Comparison of ENCODE assay signal across 8 cellular contexts in the genomic region with DNA sequence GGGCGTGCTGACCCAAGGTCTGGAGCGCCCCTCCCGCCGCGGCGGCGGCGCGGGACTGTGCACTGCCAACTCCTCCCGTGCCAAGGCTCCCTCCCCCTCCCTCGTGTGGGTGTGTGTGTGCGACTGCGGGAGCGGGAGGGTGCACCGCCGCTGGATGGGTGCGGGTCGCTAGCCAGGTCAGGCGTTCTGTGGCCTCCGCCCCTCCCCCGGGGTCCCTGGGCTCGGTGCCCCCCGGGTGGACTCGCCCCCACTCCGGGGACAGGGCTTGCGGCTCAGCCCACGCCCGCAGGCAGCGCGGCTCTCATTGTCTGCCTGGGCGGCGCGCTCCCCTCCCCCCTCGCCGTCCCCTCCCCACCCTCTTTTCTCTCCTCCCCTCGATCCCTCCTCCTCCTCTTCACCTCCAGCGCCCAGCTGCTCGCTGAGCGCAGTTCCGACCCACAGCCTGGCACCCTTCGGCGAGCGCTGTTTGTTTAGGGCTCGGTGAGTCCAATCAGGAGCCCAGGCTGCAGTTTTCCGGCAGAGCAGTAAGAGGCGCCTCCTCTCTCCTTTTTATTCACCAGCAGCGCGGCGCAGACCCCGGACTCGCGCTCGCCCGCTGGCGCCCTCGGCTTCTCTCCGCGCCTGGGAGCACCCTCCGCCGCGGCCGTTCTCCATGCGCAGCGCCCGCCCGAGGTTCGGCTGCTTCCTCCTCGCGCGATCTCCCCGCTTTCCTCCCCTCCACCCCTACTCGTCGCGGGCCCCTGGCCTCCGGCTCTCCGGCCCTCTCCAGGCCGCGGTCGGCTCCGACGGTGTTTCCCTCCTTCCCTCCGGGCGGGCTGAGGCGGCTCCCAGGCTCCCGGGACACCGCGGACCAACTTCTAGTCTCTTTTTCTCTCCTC. TPM values are rescaled to one million over a fixed set of nuclear protein-coding genes. Genes with fewer than 3 reads are reported as not detected.
DNase-seq lines count a peak whose midpoint lies in the region; ATAC-seq lines count a peak whose summit lies in the region.

TSS of gene GATA6 (plus strand) at position 579 of the 878 bp plus-strand sequence. CDS start 1,556 bp downstream, outside the sequence.

- peak within 1 kb of the TSS; percentile 58 for H3K27ac Mint-ChIP-seq in activated T-helper 1 cell treated with anti-CD3 and anti-CD28 coated beads, Interleukin-12 subunit alpha, Interleukin-12 subunit beta, Interleukin-2, Interleukin-4 antibody, amounts not matched to agents 30 ng/mL and 10 ng/mL and 1 ng/mL, durations not matched to agents 14 hours and 24 hours and 36 hours

- H3K4me1 ChIP-seq in neuron (ENCODE audit: insufficient read depth, low read length), result peaks cover 9% of the 10 kb centered on the region

- H3K9me3 Mint-ChIP-seq in activated T-helper 1 cell treated with anti-CD3 and anti-CD28 coated beads, Interleukin-12 subunit alpha, Interleukin-12 subunit beta, Interleukin-2, Interleukin-4 antibody, amounts not matched to agents 30 ng/mL and 10 ng/mL and 1 ng/mL, durations not matched to agents 14 hours and 24 hours and 36 hours, result no peaks in the 10 kb centered on the region

- H3K36me3 Mint-ChIP-seq in activated T-helper 1 cell treated with anti-CD3 and anti-CD28 coated beads, Interleukin-12 subunit alpha, Interleukin-12 subunit beta, Interleukin-2, Interleukin-4 antibody, amounts not matched to agents 30 ng/mL and 10 ng/mL and 1 ng/mL, durations not matched to agents 14 hours and 24 hours and 36 hours (ENCODE audit: low read depth), result no peaks in the 10 kb centered on the region

- no peaks in the 10 kb centered on the region for H3K4me1 Mint-ChIP-seq in activated T-helper 1 cell treated with anti-CD3 and anti-CD28 coated beads, Interleukin-12 subunit alpha, Interleukin-12 subunit beta, Interleukin-2, Interleukin-4 antibody, amounts not matched to agents 30 ng/mL and 10 ng/mL and 1 ng/mL, durations not matched to agents 14 hours and 24 hours and 36 hours (ENCODE audit: low read depth)

- H3K4me3 Mint-ChIP-seq in activated T-helper 1 cell treated with anti-CD3 and anti-CD28 coated beads, Interleukin-12 subunit alpha, Interleukin-12 subunit beta, Interleukin-2, Interleukin-4 antibody, amounts not matched to agents 30 ng/mL and 10 ng/mL and 1 ng/mL, durations not matched to agents 14 hours and 24 hours and 36 hours, result peak within 1 kb of the TSS; percentile 85

- H3K9me3 ChIP-seq in neuron (ENCODE audit: low read length), result no peaks in the 10 kb centered on the region

- H2AFZ ChIP-seq in neuron (ENCODE audit: low read depth, low read length), result peak within 1 kb of the TSS; percentile 44

- peaks cover 67% of the 10 kb centered on the region for H3K27me3 Mint-ChIP-seq in activated T-helper 1 cell treated with anti-CD3 and anti-CD28 coated beads, Interleukin-12 subunit alpha, Interleukin-12 subunit beta, Interleukin-2, Interleukin-4 antibody, amounts not matched to agents 30 ng/mL and 10 ng/mL and 1 ng/mL, durations not matched to agents 14 hours and 24 hours and 36 hours (ENCODE audit: insufficient read depth)

- no peaks in the 10 kb centered on the region for H3K36me3 ChIP-seq in neuron (ENCODE audit: insufficient read depth, low read length)

- H3K4me3 ChIP-seq in neuron (ENCODE audit: low read length), result peak within 1 kb of the TSS; percentile 21

- DNase-seq in DMS114 treated with DMSO at 0.1 percent for 48 hours (lab: John Stamatoyannopoulos, UW; ENCODE audit: unreplicated experiment) (peak; percentile 34), NCI-H526 treated with DMSO at 0.1 percent for 48 hours (lab: John Stamatoyannopoulos, UW) (peak; percentile 80), foreskin melanocyte (peak; percentile 48), medulla oblongata (ENCODE audit: extremely low spot score) (no peak), middle frontal gyrus (ENCODE audit: extremely low spot score, low spot score) (no peak)
- DNase-seq in activated T-helper 1 cell treated with anti-CD3 and anti-CD28 coated beads, Interleukin-12 subunit alpha, Interleukin-12 subunit beta, Interleukin-2, Interleukin-4 antibody, amounts not matched to agents 30 ng/mL and 10 ng/mL and 1 ng/mL, durations not matched to agents 14 hours and 24 hours and 36 hours (ENCODE audit: low spot score), result no peak

- ATAC-seq in HG02642 (IDR thresholded peaks at IDR 0.05; ENCODE audit: poor library complexity, unreplicated experiment), result peak; percentile 58

- intact Hi-C loops in activated T-helper 1 cell treated with anti-CD3 and anti-CD28 coated beads, Interleukin-12 subunit alpha, Interleukin-12 subunit beta, Interleukin-2, Interleukin-4 antibody, amounts not matched to agents 30 ng/mL and 10 ng/mL and 1 ng/mL, durations not matched to agents 14 hours and 24 hours and 36 hours (cut with micrococcal nuclease), result loop anchor here (2.0 kb wide), 2 partner anchors 180 to 394 kb away; no protein-coding TSS in a partner anchor

- H3K27me3 ChIP-seq in neuron (ENCODE audit: insufficient read depth, low read length), result peaks cover 99% of the 10 kb centered on the region

RNA-seq across cellular contexts. Expression of gene GATA6, which starts in this region (rescaled TPM):
- not detected in 2 replicates for total RNA-seq in activated T-helper 1 cell treated with anti-CD3 and anti-CD28 coated beads, Interleukin-12 subunit alpha, Interleukin-12 subunit beta, Interleukin-2, Interleukin-4 antibody, amounts not matched to agents 30 ng/mL and 10 ng/mL and 1 ng/mL, durations not matched to agents 14 hours and 24 hours and 36 hours

Comparison
In these comparisons a context has a peak if more than half of its experiments do, and no peak if none do; other contexts are left out.
1. DNase-seq: peak in DMS114 treated with DMSO at 0.1 percent for 48 hours (single experiment), NCI-H526 treated with DMSO at 0.1 percent for 48 hours (single experiment) and foreskin melanocyte (single experiment); none in activated T-helper 1 cell treated with anti-CD3 and anti-CD28 coated beads, Interleukin-12 subunit alpha, Interleukin-12 subunit beta, Interleukin-2, Interleukin-4 antibody, amounts not matched to agents 30 ng/mL and 10 ng/mL and 1 ng/mL, durations not matched to agents 14 hours and 24 hours and 36 hours (single experiment), medulla oblongata (single experiment) and middle frontal gyrus (single experiment).